1 cellular context compared by ENCODE assay signal in genomic region chr15:64152507-64153387, GRCh38.
TF ChIP-seq lines count a peak whose summit lies in the region.

No MANE protein-coding gene starts in this region.

TF ChIP-seq in K562, 482 proteins besides CTCF, POLR2A, EP300 and RAD21:
- TF ChIP-seq MAZ (CRISPR knock-in tag; conservative IDR thresholded peaks at IDR 0.05 in 1 of 2, IDR thresholded peaks at IDR 0.05 in 1 of 2): no peak
- no peak for TF ChIP-seq ZBTB7A (IDR thresholded peaks at IDR 0.05; ENCODE audit: borderline replicate concordance, control insufficient read depth, low read depth, low read length)
- no peak for TF ChIP-seq CHD1 (IDR thresholded peaks at IDR 0.05; ENCODE audit: low read length)
- TF ChIP-seq ZNF280B (CRISPR knock-in tag; IDR thresholded peaks at IDR 0.05): no peak
- no peak for TF ChIP-seq ZBTB2 (IDR thresholded peaks at IDR 0.05)
- TF ChIP-seq ZNF740 (CRISPR knock-in tag; IDR thresholded peaks at IDR 0.05): peak; percentile 36; the same call in 1 of the 2 replicates
- TF ChIP-seq ZNF740 (tag; IDR thresholded peaks at IDR 0.05): no peak
- no peak for TF ChIP-seq EGR1 (conservative IDR thresholded peaks at IDR 0.05)
- no peak for TF ChIP-seq KLF6 (CRISPR knock-in tag; IDR thresholded peaks at IDR 0.05; ENCODE audit: borderline replicate concordance)
- no peak for TF ChIP-seq PREB (CRISPR knock-in tag; IDR thresholded peaks at IDR 0.05)
- TF ChIP-seq RBM22 (IDR thresholded peaks at IDR 0.05; ENCODE audit: low read depth, low read length, poor library complexity, severe bottlenecking): no peak
- TF ChIP-seq LEF1 (IDR thresholded peaks at IDR 0.05): no peak
- TF ChIP-seq TARDBP (IDR thresholded peaks at IDR 0.05): no peak
- TF ChIP-seq CUX1 (CRISPR knock-in tag; IDR thresholded peaks at IDR 0.05): no peak
- TF ChIP-seq POLR2G (IDR thresholded peaks at IDR 0.05; ENCODE audit: low read depth, low read length): peak; percentile 49; the same call in 1 of the 2 replicates
- no peak for TF ChIP-seq NCOA6 (IDR thresholded peaks at IDR 0.05)
- no peak for TF ChIP-seq SRSF1 (IDR thresholded peaks at IDR 0.05; ENCODE audit: low read depth, low read length)
- no peak for TF ChIP-seq TGIF2 (CRISPR knock-in tag; IDR thresholded peaks at IDR 0.05)
TF ChIP-seq in K562: peak in this region for 2.
